ENCODE assay signal across 27 cellular contexts in the genomic region with DNA sequence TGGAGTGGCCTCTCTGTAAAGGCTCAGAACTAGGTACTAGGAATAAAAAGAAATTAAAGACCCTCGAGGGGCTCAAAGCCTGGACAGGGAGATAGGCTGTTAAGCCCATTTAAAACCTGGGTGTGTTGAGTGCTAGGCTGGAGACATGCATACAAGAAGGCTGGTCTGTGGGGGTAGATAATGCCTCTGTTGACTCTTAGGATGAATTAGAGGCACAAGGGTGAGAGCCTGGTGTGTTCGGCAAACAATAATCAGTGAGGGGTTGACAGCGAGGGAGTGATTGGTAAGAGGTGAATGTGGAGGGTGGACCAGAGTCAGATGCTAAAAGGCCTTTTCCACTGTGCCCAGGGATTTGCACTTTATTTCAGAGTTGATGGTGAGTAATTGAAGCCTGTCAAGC. TPM values are rescaled to one million over a fixed set of nuclear protein-coding genes. Genes with fewer than 3 reads are reported as not detected.
DNase-seq lines count a peak whose midpoint lies in the region; ATAC-seq, FAIRE-seq and TF ChIP-seq lines count a peak whose summit lies in the region.
"Had no signal": no experiment of that assay in that cellular context is flagged by ENCODE, and none has a peak within 500 bp of the region (broad histone marks: within the 10 kb centered on the region; RNA-seq: fewer than 3 reads in every experiment).

No MANE protein-coding gene starts in this region.

- H3K4me1 ChIP-seq in K562 (replicated peaks in 1 of 2; ENCODE audit: control insufficient read depth in 2 of 2, insufficient read depth in 2 of 2, low read length in 2 of 2) = no peaks in the 10 kb centered on the region
- H3K4me1 ChIP-seq: BE2C had no signal

- no peak for TF ChIP-seq RAD21 in K562 (CRISPR knock-in tag; conservative IDR thresholded peaks at IDR 0.05 in 1 of 2, IDR thresholded peaks at IDR 0.05 in 1 of 2)

- TF ChIP-seq CTCF in K562 (IDR thresholded peaks at IDR 0.05 in 2 of 3, conservative IDR thresholded peaks at IDR 0.05 in 1 of 3; ENCODE audit: insufficient read depth in 2 of 3, low read depth in 1 of 3, low read length in 3 of 3) = no peak
- no peak for TF ChIP-seq CTCF in foreskin fibroblast (IDR thresholded peaks at IDR 0.05; ENCODE audit: low read depth, low read length)

- no peaks in the 10 kb centered on the region for H3K79me2 ChIP-seq in K562 (ENCODE audit: control insufficient read depth, insufficient read depth, low read length)

- no peak overlapping the region for H3K4me2 ChIP-seq in K562 (ENCODE audit: insufficient read depth, low read length)
- H3K4me2 ChIP-seq: SK-N-SH had no signal

- no TSS peak for BruUV-seq in K562 (replicated peaks; lab: Mats Ljungman, UMichigan)

- intact Hi-C loops in K562 (cut with micrococcal nuclease) = no loop called here

- POLR2A ChIA-PET in K562 (lab: Yijun Ruan, JAX) = interaction anchor here (0.6 kb wide), 1 partner anchor 14 kb away, joined by 4 read pairs; no protein-coding TSS in a partner anchor

- no peak overlapping the region for H3K27ac ChIP-seq in K562 (ENCODE audit: extremely low read depth, low read depth, low read length)
- H3K27ac ChIP-seq: 22Rv1 had no signal

- H3K4me3 ChIP-seq in K562 (no peak overlapping the region), foreskin fibroblast (ENCODE audit: low read depth in 1 of 2, low read length in 2 of 2) (no peak overlapping the region)

- no peak for TF ChIP-seq EP300 in K562 (IDR thresholded peaks at IDR 0.05; ENCODE audit: low read length)

- H3K9me1 ChIP-seq in K562 (ENCODE audit: control insufficient read depth, insufficient read depth, low read length) = no peaks in the 10 kb centered on the region

- H3K9me3 ChIP-seq in K562 (replicated peaks; ENCODE audit: control insufficient read depth, insufficient read depth, low read depth, low read length) = no peaks in the 10 kb centered on the region
- H3K9me3 ChIP-seq: BE2C, SK-N-SH had no signal

- in situ Hi-C loops in K562 (cut with MboI) = no loop called here

- no peak overlapping the region for H2AFZ ChIP-seq in K562 (ENCODE audit: low read depth, low read length)

- 4% methylated on average over 3 of the region's 3 CpGs for WGBS in K562 (ENCODE audit: insufficient coverage, low coverage, missing lambda C conversion rate)

- H4K20me1 ChIP-seq in K562 (replicated peaks; ENCODE audit: control insufficient read depth, insufficient read depth, low read length) = no peaks in the 10 kb centered on the region

- no peak for ATAC-seq in K562
- ATAC-seq: PC-3 had no signal

- no peak for FAIRE-seq in K562 (lab: Jason Lieb, UNC)
- FAIRE-seq: GM12891, H1 had no signal

- CTCF ChIA-PET in K562 (lab: Yijun Ruan, JAX; ENCODE audit: low intra/inter-chr PET ratio) = no interaction called here

- H3K9ac ChIP-seq in K562 (ENCODE audit: insufficient read depth in 1 of 2, low read depth in 2 of 2, low read length in 2 of 2) = no peak overlapping the region
- H3K9ac ChIP-seq: SK-N-SH had no signal

- DNase-seq in NCI-H1092 treated with DMSO at 0.1 percent for 48 hours (lab: John Stamatoyannopoulos, UW) (peak; percentile 21), NCI-H1092 (lab: John Stamatoyannopoulos, UW) (no peak), NCI-H146 (lab: John Stamatoyannopoulos, UW) (peak; percentile 72), NCI-H345 (lab: John Stamatoyannopoulos, UW) (peak; percentile 74), K562 (ENCODE audit: extremely low read depth in 1 of 4, low spot score in 3 of 4) (no peak), A172 (ENCODE audit: low spot score) (no peak), NCI-H1694 (lab: John Stamatoyannopoulos, UW) (no peak), foreskin fibroblast (no peak)
- DNase-seq: ACHN; BE2C; CD8-positive, alpha-beta memory T cell; DMS 273 treated with DMSO at 0.1 percent for 48 hours; DMS79; GF-D8; HCEC 1CT; NCI-H1105 treated with DMSO at 0.1 percent for 48 hours; NCI-H2029 treated with DMSO at 0.1 percent for 48 hours; NCI-H2171; NCI-H526 treated with DMSO at 0.1 percent for 48 hours; NK-92 treated with Interleukin-12 subunit alpha and Interleukin-12 subunit beta, amount 100 ng/mL, for 24 hours; PC-3; SK-N-SH; SW 1271 had no signal

- H3K36me3 ChIP-seq in K562 (ENCODE audit: control insufficient read depth, insufficient read depth, low read length) = no peaks in the 10 kb centered on the region
- H3K36me3 ChIP-seq: BE2C had no signal

- H3K27me3 ChIP-seq in K562 (ENCODE audit: control insufficient read depth in 2 of 2, insufficient read depth in 2 of 2, low read length in 2 of 2) = peaks cover 3% of the 10 kb centered on the region in 2 experiments; a peak in 1 of 5 replicates

- no peak for TF ChIP-seq POLR2A in K562 (conservative IDR thresholded peaks at IDR 0.05)

RNA-seq across cellular contexts. Expression of a gene that starts 12.7 kb away (rescaled TPM):
- 0.79 and 1.1 TPM in 2 replicates for total RNA-seq in K562 (2011; cell fraction: chromatin; rRNA removed; ENCODE audit: low replicate concordance)
- total RNA-seq in K562 (2011; cell fraction: nucleolus; rRNA removed) = 0.79 and 1.8 TPM in 2 replicates
- total RNA-seq in K562 (2011; cell fraction: nucleoplasm; rRNA removed) = 1.2 and 2.1 TPM in 2 replicates
- total RNA-seq in K562 (2014; rRNA removed) (0.18 and 0.33 TPM in 2 replicates), K562 (2014; rRNA removed; fragmentation: Illumina TruSeq; extraction: Trizol) (0.29 and 0.45 TPM in 2 replicates), K562 (2015; rRNA removed; fragmentation: Illumina TruSeq; extraction: Trizol) (0.30 and 0.40 TPM in 2 replicates), K562 (2021) (0.96 and 1.4 TPM in 2 replicates)
- polyA plus RNA-seq in K562 (2011; rRNA removed) (0.74 and 1.8 TPM in 2 replicates), K562 (2014; fragmentation: Illumina TruSeq; extraction: Trizol) (0.40 and 0.78 TPM in 2 replicates), K562 (2014; fragmentation: Nextera tagmentation; extraction: Ambion mirVana) (1 to 10 TPM in 1 of 2 experiments, under 1 TPM in 1; 0.90 to 1.0 TPM), K562 (2014; rRNA removed) (1.1 and 1.7 TPM in 2 replicates)
- polyA plus RNA-seq in K562 (2011; cell fraction: cytosol; rRNA removed) = 1.4 and 2.1 TPM in 2 replicates
- 0.86 and 0.92 TPM in 2 replicates for polyA plus RNA-seq in K562 (2011; cell fraction: nucleus; rRNA removed)
- 0.65 and 0.80 TPM in 2 replicates for polyA plus RNA-seq in K562 (2012)
- polyA minus RNA-seq in K562 (2011; rRNA and poly(A)+ RNA removed) = 0.27 and 0.67 TPM in 2 replicates
- 0.57 and 0.82 TPM in 2 replicates for polyA minus RNA-seq in K562 (2011; cell fraction: cytosol; rRNA and poly(A)+ RNA removed)
- polyA minus RNA-seq in K562 (2011; cell fraction: nucleus; rRNA and poly(A)+ RNA removed) = 0.78 and 1.8 TPM in 2 replicates
- total RNA-seq in A172 (2014; rRNA removed; shearing (Covaris generic)) = 0.38 and 5.2 TPM in 2 replicates

RNA-seq across cellular contexts. Expression of a gene that starts 27.0 kb away (rescaled TPM):
- total RNA-seq in K562 (2011; cell fraction: chromatin; rRNA removed; ENCODE audit: low replicate concordance) = 31.7 and 33.4 TPM in 2 replicates
- 55.9 and 65.0 TPM in 2 replicates for total RNA-seq in K562 (2011; cell fraction: nucleolus; rRNA removed)
- total RNA-seq in K562 (2011; cell fraction: nucleoplasm; rRNA removed) = 52.1 and 63.5 TPM in 2 replicates
- 221 and 225 TPM in 2 replicates for total RNA-seq in K562 (2014; rRNA removed)
- 237 and 280 TPM in 2 replicates for total RNA-seq in K562 (2014; rRNA removed; fragmentation: Illumina TruSeq; extraction: Trizol)
- total RNA-seq in K562 (2015; rRNA removed; fragmentation: Illumina TruSeq; extraction: Trizol) = 195 and 204 TPM in 2 replicates
- total RNA-seq in K562 (2021) = 252 and 275 TPM in 2 replicates
- polyA plus RNA-seq in K562 (2011; rRNA removed) = 401 and 592 TPM in 2 replicates
- polyA plus RNA-seq in K562 (2011; cell fraction: cytosol; rRNA removed) = 146 and 208 TPM in 2 replicates
- polyA plus RNA-seq in K562 (2011; cell fraction: nucleus; rRNA removed) = 83.6 and 116 TPM in 2 replicates
- 188 and 273 TPM in 2 replicates for polyA plus RNA-seq in K562 (2012)
- polyA plus RNA-seq in K562 (2014; fragmentation: Illumina TruSeq; extraction: Trizol) = 283 and 333 TPM in 2 replicates
- 100 to 1,000 TPM; 136 to 205 TPM for polyA plus RNA-seq in K562 (2014; fragmentation: Nextera tagmentation; extraction: Ambion mirVana)
- 315 and 359 TPM in 2 replicates for polyA plus RNA-seq in K562 (2014; rRNA removed)
- 170 and 176 TPM in 2 replicates for polyA minus RNA-seq in K562 (2011; rRNA and poly(A)+ RNA removed)
- 104 and 123 TPM in 2 replicates for polyA minus RNA-seq in K562 (2011; cell fraction: cytosol; rRNA and poly(A)+ RNA removed)
- 32.2 and 48.5 TPM in 2 replicates for polyA minus RNA-seq in K562 (2011; cell fraction: nucleus; rRNA and poly(A)+ RNA removed)
- 271 and 296 TPM in 2 replicates for total RNA-seq in A172 (2014; rRNA removed; shearing (Covaris generic))

RNA-seq across cellular contexts. Expression of a gene that starts 49.5 kb away (rescaled TPM):
- 0.32 and 0.49 TPM in 2 replicates for total RNA-seq in K562 (2011; cell fraction: chromatin; rRNA removed; ENCODE audit: low replicate concordance)
- total RNA-seq in K562 (2011; cell fraction: nucleolus; rRNA removed) = 0.17 TPM in 1 of 2 replicates, not detected in the other
- 0.51 and 0.99 TPM in 2 replicates for total RNA-seq in K562 (2011; cell fraction: nucleoplasm; rRNA removed)
- total RNA-seq in K562 (2014; rRNA removed) = 0.09 and 0.20 TPM in 2 replicates
- 0.10 and 0.11 TPM in 2 replicates for total RNA-seq in K562 (2014; rRNA removed; fragmentation: Illumina TruSeq; extraction: Trizol)
- 0.11 and 0.15 TPM in 2 replicates for total RNA-seq in K562 (2015; rRNA removed; fragmentation: Illumina TruSeq; extraction: Trizol)
- total RNA-seq in K562 (2021) = 0.16 and 0.20 TPM in 2 replicates
- polyA plus RNA-seq in K562 (2011; rRNA removed) = 0.43 and 0.86 TPM in 2 replicates
- polyA plus RNA-seq in K562 (2011; cell fraction: cytosol; rRNA removed) = 0.27 and 0.31 TPM in 2 replicates
- polyA plus RNA-seq in K562 (2011; cell fraction: nucleus; rRNA removed) = 0.83 and 1.0 TPM in 2 replicates
- polyA plus RNA-seq in K562 (2012) = 0.10 and 0.17 TPM in 2 replicates
- 0.09 TPM in 1 of 2 replicates, not detected in the other for polyA plus RNA-seq in K562 (2014; fragmentation: Illumina TruSeq; extraction: Trizol)
- polyA plus RNA-seq in K562 (2014; fragmentation: Nextera tagmentation; extraction: Ambion mirVana) = under 1 TPM in 1 of 2 experiments, not detected in 1; 0.07 TPM
- polyA plus RNA-seq in K562 (2014; rRNA removed) = 0.04 and 0.54 TPM in 2 replicates
- 0.87 and 1.1 TPM in 2 replicates for polyA minus RNA-seq in K562 (2011; rRNA and poly(A)+ RNA removed)
- polyA minus RNA-seq in K562 (2011; cell fraction: cytosol; rRNA and poly(A)+ RNA removed) = not detected in 2 replicates
- polyA minus RNA-seq in K562 (2011; cell fraction: nucleus; rRNA and poly(A)+ RNA removed) = 0.27 and 0.44 TPM in 2 replicates
- 0.07 and 0.31 TPM in 2 replicates for total RNA-seq in A172 (2014; rRNA removed; shearing (Covaris generic))
- polyA plus RNA-seq: CD8-positive, alpha-beta memory T cell; IgD-negative memory B cell had no signal

RNA-seq across cellular contexts. Expression of a gene that starts 56.6 kb away (rescaled TPM):
- total RNA-seq in K562 (2011; cell fraction: chromatin; rRNA removed; ENCODE audit: low replicate concordance) = 30.8 and 81.8 TPM in 2 replicates
- total RNA-seq in K562 (2011; cell fraction: nucleolus; rRNA removed) = 74.2 and 84.7 TPM in 2 replicates
- total RNA-seq in K562 (2011; cell fraction: nucleoplasm; rRNA removed) = 65.3 and 65.6 TPM in 2 replicates
- total RNA-seq in K562 (2014; rRNA removed) (11.1 and 14.2 TPM in 2 replicates), K562 (2014; rRNA removed; fragmentation: Illumina TruSeq; extraction: Trizol) (5.1 and 5.5 TPM in 2 replicates), K562 (2015; rRNA removed; fragmentation: Illumina TruSeq; extraction: Trizol) (5.2 and 5.4 TPM in 2 replicates), K562 (2021) (27.0 and 28.5 TPM in 2 replicates)
- polyA plus RNA-seq in K562 (2011; rRNA removed) (10.9 and 13.3 TPM in 2 replicates), K562 (2014; fragmentation: Illumina TruSeq; extraction: Trizol) (17.8 and 18.5 TPM in 2 replicates), K562 (2014; fragmentation: Nextera tagmentation; extraction: Ambion mirVana) (1 to 10 TPM; 4.4 to 4.9 TPM), K562 (2014; rRNA removed) (12.9 and 15.3 TPM in 2 replicates)
- polyA plus RNA-seq in K562 (2011; cell fraction: cytosol; rRNA removed) = 14.2 and 21.9 TPM in 2 replicates
- 11.7 and 18.8 TPM in 2 replicates for polyA plus RNA-seq in K562 (2011; cell fraction: nucleus; rRNA removed)
- polyA plus RNA-seq in K562 (2012) = 14.6 and 21.0 TPM in 2 replicates
- 16.3 and 19.5 TPM in 2 replicates for polyA minus RNA-seq in K562 (2011; rRNA and poly(A)+ RNA removed)
- 18.0 and 19.1 TPM in 2 replicates for polyA minus RNA-seq in K562 (2011; cell fraction: cytosol; rRNA and poly(A)+ RNA removed)
- polyA minus RNA-seq in K562 (2011; cell fraction: nucleus; rRNA and poly(A)+ RNA removed) = 20.5 and 25.3 TPM in 2 replicates
- total RNA-seq in A172 (2014; rRNA removed; shearing (Covaris generic)) = 4.8 and 6.2 TPM in 2 replicates

Comparison
In these comparisons a context has a peak if more than half of its experiments do, and no peak if none do; other contexts are left out.
1. DNase-seq: peak in NCI-H1092 treated with DMSO at 0.1 percent for 48 hours (single experiment), NCI-H146 (single experiment) and NCI-H345 (single experiment); none in NCI-H1092 (single experiment), K562 (0 of 4), A172 (single experiment), NCI-H1694 (single experiment) and foreskin fibroblast (0 of 2).